ENCODE assay signal across 11 cellular contexts in the genomic region with DNA sequence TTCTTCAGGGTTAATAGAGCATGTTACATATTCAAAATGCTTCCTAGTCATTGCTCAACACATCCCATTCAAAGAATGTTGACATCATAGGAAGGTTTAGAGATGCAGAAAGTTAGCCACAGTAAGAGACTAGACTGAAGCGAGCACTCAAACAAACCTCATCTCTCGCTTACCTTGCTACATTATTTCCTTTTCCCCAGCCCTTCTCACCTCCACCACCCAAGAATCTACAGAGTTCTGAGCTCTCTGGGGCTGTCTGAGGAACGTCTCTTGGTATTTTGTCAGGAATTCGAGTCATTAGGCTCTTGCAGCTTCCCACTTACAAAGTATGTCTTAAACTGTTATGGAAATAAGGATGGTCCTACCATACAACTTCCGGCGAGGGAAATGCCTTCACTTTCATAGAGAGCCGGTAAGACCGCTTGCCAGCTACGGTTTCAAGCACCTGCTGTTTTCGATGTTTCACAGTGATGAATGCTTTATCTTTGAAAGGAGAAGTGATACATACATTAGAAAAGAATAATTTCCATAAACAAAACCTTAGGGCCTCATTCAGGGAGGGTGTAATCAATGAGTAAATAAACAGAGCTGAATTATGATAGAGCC.
A peak's percentile ranks its signal among the peaks of the same experiment; 100 is the strongest.
DNase-seq lines count a peak whose midpoint lies in the region; ATAC-seq and TF ChIP-seq lines count a peak whose summit lies in the region.
"Had no signal": no experiment of that assay in that cellular context is flagged by ENCODE, and none has a peak within 500 bp of the region (broad histone marks: within the 10 kb centered on the region; RNA-seq: fewer than 3 reads in every experiment).

No MANE protein-coding gene starts in this region.

- H3K4me3 ChIP-seq in IMR-90 (ENCODE audit: insufficient read depth, low read depth, low read length) (no peak overlapping the region), right cardiac atrium (ENCODE audit: low read length) (no peak overlapping the region)
- H3K4me3 ChIP-seq: HAP-1 had no signal

- no peak overlapping the region for H4K5ac ChIP-seq in IMR-90 (ENCODE audit: low read depth, low read length)

- H4K91ac ChIP-seq in IMR-90 (ENCODE audit: insufficient read depth, low read depth, low read length) = no peak overlapping the region

- H4K20me1 ChIP-seq in IMR-90 (ENCODE audit: insufficient read depth, low read length) = no peaks in the 10 kb centered on the region

- no peak overlapping the region for H2AK9ac ChIP-seq in IMR-90 (replicated peaks; ENCODE audit: low read depth, low read length, poor library complexity)

- no peak overlapping the region for H3K9ac ChIP-seq in IMR-90 (ENCODE audit: low read depth, low read length)

- peaks cover 42% of the 10 kb centered on the region for H3K36me3 Mint-ChIP-seq in HFFc6 (ENCODE audit: low read depth)
- H3K36me3 Mint-ChIP-seq: brain, T-cell had no signal

- no TSS peak for BruUV-seq in IMR-90 (replicated peaks; lab: Mats Ljungman, UMichigan)

- no peak overlapping the region for H2AFZ ChIP-seq in IMR-90 (replicated peaks; ENCODE audit: low read length, poor library complexity)

- H2BK20ac ChIP-seq in IMR-90 (ENCODE audit: low read depth, low read length) = no peak overlapping the region

- H3K79me1 ChIP-seq in IMR-90 (ENCODE audit: low read depth in 1 of 2, low read length in 2 of 2) = peaks cover 0 to 4% of the 10 kb centered on the region in 2 experiments; a peak in 1 of 4 replicates

- POLR2A ChIA-PET in IMR-90 (lab: Charles Lee; ENCODE audit: unreplicated experiment) = no interaction called here

- no CpG with 5 or more reads among the region's 10 CpGs for WGBS in IMR-90 (ENCODE audit: extremely low coverage in 2 of 2, insufficient read length in 1 of 2), 2 experiments
- 78% methylated on average over 10 of the region's 10 CpGs for WGBS in right cardiac atrium

- dilution Hi-C loops in IMR-90 (cut with HindIII; ENCODE audit: low sequenced_read_pairs, unreplicated experiment) = no loop called here

- no peaks in the 10 kb centered on the region for H3K27me3 ChIP-seq in IMR-90 (ENCODE audit: control insufficient read depth, insufficient read depth, low read length)
- no peaks in the 10 kb centered on the region for H3K27me3 ChIP-seq in right cardiac atrium (ENCODE audit: control insufficient read depth, insufficient read depth)

- no peak overlapping the region for H3K4ac ChIP-seq in IMR-90 (ENCODE audit: low read depth, low read length)

- DNase-seq in HFFc6 (no peak), IMR-90 (peak; percentile 60), iris pigment epithelial cell (ENCODE audit: low read depth) (peak; percentile 77), superior temporal gyrus (ENCODE audit: extremely low spot score) (no peak), right cardiac atrium (no peak), activated T-cell treated with anti-CD3 and anti-CD28 coated beads for 4 hours (no peak), GM03348 (ENCODE audit: low spot score) (no peak)
- DNase-seq: T-cell had no signal

- no peaks in the 10 kb centered on the region for H3K9me3 Mint-ChIP-seq in HFFc6
- H3K9me3 Mint-ChIP-seq: brain, T-cell had no signal

- CTCF ChIA-PET in IMR-90 (lab: Yijun Ruan, JAX) = no interaction called here

- H3K36me3 ChIP-seq in IMR-90 (ENCODE audit: control insufficient read depth, insufficient read depth, low read length) = no peaks in the 10 kb centered on the region
- H3K36me3 ChIP-seq: HAP-1 had no signal

- H3K18ac ChIP-seq in IMR-90 (ENCODE audit: low read depth, low read length) = 0 out of 2 replicates have a peak overlapping the region, but pooled peaks have one; percentile 63

- peaks cover 46% of the 10 kb centered on the region for H3K4me1 Mint-ChIP-seq in HFFc6 (ENCODE audit: low read depth)
- H3K4me1 Mint-ChIP-seq: T-cell had no signal

- no peaks in the 10 kb centered on the region for H3K9me3 ChIP-seq in IMR-90 (ENCODE audit: control insufficient read depth, insufficient read depth, low read length)
- no peaks in the 10 kb centered on the region for H3K9me3 ChIP-seq in right cardiac atrium (ENCODE audit: control insufficient read depth, low read length)
- H3K9me3 ChIP-seq: HAP-1 had no signal

- H2BK120ac ChIP-seq in IMR-90 (ENCODE audit: low read depth, low read length) = no peak overlapping the region

- peaks cover 6% of the 10 kb centered on the region; the same call in 1 of the 2 replicates for H3K9me1 ChIP-seq in IMR-90 (ENCODE audit: insufficient read depth, low read length)

- H3K56ac ChIP-seq in IMR-90 (ENCODE audit: extremely low read depth, insufficient read depth, low read length) = no peak overlapping the region

- peaks cover 2% of the 10 kb centered on the region for H3K27me3 Mint-ChIP-seq in HFFc6 (ENCODE audit: insufficient read depth)
- H3K27me3 Mint-ChIP-seq: brain had no signal

- H3K27ac ChIP-seq in IMR-90 (ENCODE audit: insufficient read depth, low read length) (no peak overlapping the region; the same call in 1 of the 2 replicates), right cardiac atrium (ENCODE audit: low read length) (no peak overlapping the region)

- no peak overlapping the region for H2BK15ac ChIP-seq in IMR-90 (ENCODE audit: low read depth, low read length)

- in situ Hi-C loops in IMR-90 (cut with MboI; ENCODE audit: low sequenced_read_pairs) = no loop called here

- H4K8ac ChIP-seq in IMR-90 (ENCODE audit: low read depth in 2 of 2, low read length in 2 of 2) = no peak overlapping the region

- ATAC-seq in GM18868 (IDR thresholded peaks at IDR 0.05; ENCODE audit: unreplicated experiment) (peak; percentile 91), IMR-90 (ENCODE audit: low read depth) (peak; percentile 80), right cardiac atrium (no peak)
- ATAC-seq: T-cell had no signal

- TF ChIP-seq CTCF in HFFc6 (IDR thresholded peaks at IDR 0.05) (no peak), IMR-90 (conservative IDR thresholded peaks at IDR 0.05; ENCODE audit: low read depth, low read length) (no peak)

- intact Hi-C loops in IMR-90 (cut with micrococcal nuclease) = no loop called here
- intact Hi-C loops in right cardiac atrium (cut with DNase I) = no loop called here

- H3K4me3 Mint-ChIP-seq in HFFc6 = no peak overlapping the region
- H3K4me3 Mint-ChIP-seq: brain had no signal

- H3K4me1 ChIP-seq in IMR-90 (ENCODE audit: control insufficient read depth, insufficient read depth, low read length) (peaks cover 3% of the 10 kb centered on the region), right cardiac atrium (ENCODE audit: control insufficient read depth, insufficient read depth, low read length) (no peaks in the 10 kb centered on the region)

- H3K4me2 ChIP-seq in IMR-90 (ENCODE audit: low read depth, low read length) = peak overlapping the region; percentile 34; the same call in 1 of the 2 replicates

- H3K23ac ChIP-seq in IMR-90 (ENCODE audit: low read depth, low read length) = no peak overlapping the region

- no peak overlapping the region for H3K14ac ChIP-seq in IMR-90 (replicated peaks; ENCODE audit: low read depth, low read length)

- TF ChIP-seq RAD21 in IMR-90 (IDR thresholded peaks at IDR 0.05; ENCODE audit: low read length) = no peak

- H2AK5ac ChIP-seq in IMR-90 (ENCODE audit: low read depth, low read length) = no peak overlapping the region

- no peak overlapping the region for H2BK5ac ChIP-seq in IMR-90 (ENCODE audit: low read depth, low read length, poor library complexity, severe bottlenecking)

- peak overlapping the region; percentile 72 for H3K27ac Mint-ChIP-seq in HFFc6
- H3K27ac Mint-ChIP-seq: brain had no signal

- no peak for TF ChIP-seq POLR2A in IMR-90 (IDR thresholded peaks at IDR 0.05; ENCODE audit: low read depth, low read length)

TF ChIP-seq in IMR-90, 13 proteins besides CTCF, POLR2A, EP300 and RAD21:
- TF ChIP-seq MAFK (IDR thresholded peaks at IDR 0.05; ENCODE audit: low read depth, low read length) (no peak), CEBPB (IDR thresholded peaks at IDR 0.05; ENCODE audit: low read depth, low read length) (peak; percentile 90), MAZ (IDR thresholded peaks at IDR 0.05; ENCODE audit: borderline replicate concordance, low read depth, low read length) (no peak)

Comparison
In these comparisons a context has a peak if more than half of its experiments do, and no peak if none do; other contexts are left out.
1. ATAC-seq: peak in GM18868 (single experiment) and IMR-90 (single experiment); none in right cardiac atrium (0 of 2).
2. DNase-seq: peak in IMR-90 (single experiment) and iris pigment epithelial cell (single experiment); none in HFFc6 (single experiment), superior temporal gyrus (single experiment), right cardiac atrium (0 of 3), activated T-cell treated with anti-CD3 and anti-CD28 coated beads for 4 hours (single experiment) and GM03348 (single experiment).